Comparison of ENCODE assay signal across 1 cellular context in the genomic region with DNA sequence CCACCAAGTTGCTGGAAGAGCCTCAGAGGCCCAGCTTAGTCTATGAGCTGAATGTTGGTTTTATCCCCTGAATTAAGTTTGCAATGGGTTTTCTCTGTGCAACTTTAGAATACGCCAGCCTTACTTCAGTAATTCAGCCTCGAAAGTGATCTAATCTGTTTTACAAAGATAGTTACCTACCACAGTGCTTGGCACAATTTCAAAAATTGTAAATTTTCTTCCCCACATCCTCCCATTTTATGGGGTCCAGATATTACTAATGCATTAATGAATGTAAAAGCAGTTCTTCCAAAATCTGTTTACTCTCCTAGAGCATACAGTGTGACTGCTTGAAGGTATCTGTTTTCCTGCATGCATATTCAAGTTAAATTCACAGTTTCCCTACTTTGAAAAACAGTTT.
TF ChIP-seq lines count a peak whose summit lies in the region.

No MANE protein-coding gene starts in this region.

TF ChIP-seq in GM23338, 12 proteins besides CTCF, POLR2A, EP300 and RAD21 (continued from another document):
- TF ChIP-seq REST (IDR thresholded peaks at IDR 0.05; ENCODE audit: unreplicated experiment): no peak
- TF ChIP-seq ZNF462 (CRISPR knock-in tag; IDR thresholded peaks at IDR 0.05): no peak
- no peak for TF ChIP-seq ETS1 (IDR thresholded peaks at IDR 0.05)
- TF ChIP-seq EZH2 (IDR thresholded peaks at IDR 0.05; ENCODE audit: low read depth, unreplicated experiment): no peak
- TF ChIP-seq NANOG (IDR thresholded peaks at IDR 0.05; ENCODE audit: borderline replicate concordance): no peak
- no peak for TF ChIP-seq ZNF114 (CRISPR knock-in tag; IDR thresholded peaks at IDR 0.05)
- no peak for TF ChIP-seq ZNF331 (CRISPR knock-in tag; IDR thresholded peaks at IDR 0.05; ENCODE audit: low read depth)
- TF ChIP-seq JUNB (IDR thresholded peaks at IDR 0.05; ENCODE audit: unreplicated experiment): no peak
- no peak for TF ChIP-seq CREB1 (CRISPR knock-in tag; IDR thresholded peaks at IDR 0.05; ENCODE audit: low read depth)
